Comparison of ENCODE assay signal across 8 cellular contexts in genomic region chr16:85220125-85220839, GRCh38.
DNase-seq lines count a peak whose midpoint lies in the region; ATAC-seq, FAIRE-seq and TF ChIP-seq lines count a peak whose summit lies in the region.

No MANE protein-coding gene starts in this region.

- ATAC-seq in stimulated activated naive CD8-positive, alpha-beta T cell treated with anti-CD3 and anti-CD28 coated beads, Interleukin-15, amount 100 ng/mL, for 72 hours = no peak

- H3K27ac ChIP-seq in tibial nerve = peak overlapping the region in 1 of 4 donors; percentile 65

- TF ChIP-seq POLR2A in tibial nerve (IDR thresholded peaks at IDR 0.05) = no peak

- no peaks in the 10 kb centered on the region for H3K27me3 Mint-ChIP-seq in stimulated activated naive CD8-positive, alpha-beta T cell treated with anti-CD3 and anti-CD28 coated beads, Interleukin-15, amount 100 ng/mL, for 72 hours
- no peaks in the 10 kb centered on the region for H3K27me3 Mint-ChIP-seq in T-helper 2 cell treated with Interferon-gamma antibody and Interleukin-4, amounts not matched to agents 5 μg/mL and 100 μg/mL, for 36 hours (ENCODE audit: low read depth)

- H3K9me3 ChIP-seq in tibial nerve = no peaks in the 10 kb centered on the region

- peaks cover 0 to 41% (median 20%) of the 10 kb centered on the region in 4 donors for H3K4me1 ChIP-seq in tibial nerve

- no peaks in the 10 kb centered on the region for H3K36me3 ChIP-seq in bronchial epithelial cell (ENCODE audit: control insufficient read depth, insufficient read depth, low read length)
- no peaks in the 10 kb centered on the region for H3K36me3 ChIP-seq in tibial nerve

- no peaks in the 10 kb centered on the region for H3K36me3 Mint-ChIP-seq in T-helper 2 cell treated with Interferon-gamma antibody and Interleukin-4, amounts not matched to agents 5 μg/mL and 100 μg/mL, for 36 hours (ENCODE audit: low read depth)

- H3K4me3 Mint-ChIP-seq in stimulated activated naive CD8-positive, alpha-beta T cell treated with anti-CD3 and anti-CD28 coated beads, Interleukin-15, amount 100 ng/mL, for 72 hours = no peak overlapping the region
- no peak overlapping the region for H3K4me3 Mint-ChIP-seq in T-helper 2 cell treated with Interferon-gamma antibody and Interleukin-4, amounts not matched to agents 5 μg/mL and 100 μg/mL, for 36 hours

- FAIRE-seq in bronchial epithelial cell (lab: Jason Lieb, UNC) = no peak

- H3K27me3 ChIP-seq in bronchial epithelial cell (ENCODE audit: control insufficient read depth, insufficient read depth, low read length) (no peaks in the 10 kb centered on the region), tibial nerve (no peaks in the 10 kb centered on the region)

- peaks cover 10% of the 10 kb centered on the region for H3K4me1 Mint-ChIP-seq in stimulated activated naive CD8-positive, alpha-beta T cell treated with anti-CD3 and anti-CD28 coated beads, Interleukin-15, amount 100 ng/mL, for 72 hours
- no peaks in the 10 kb centered on the region for H3K4me1 Mint-ChIP-seq in T-helper 2 cell treated with Interferon-gamma antibody and Interleukin-4, amounts not matched to agents 5 μg/mL and 100 μg/mL, for 36 hours (ENCODE audit: low read depth)

- DNase-seq in AG09309 (ENCODE audit: low read depth) (no peak), NCI-H2107 treated with DMSO at 0.1 percent for 48 hours (lab: John Stamatoyannopoulos, UW; ENCODE audit: unreplicated experiment) (peak; percentile 88), bronchial epithelial cell (ENCODE audit: low read depth) (peak; percentile 70), left kidney (ENCODE audit: low read depth, low spot score) (peak; percentile 95), tibial nerve (ENCODE audit: low spot score in 2 of 2) (peak in 1 of 2 donors; percentile 33), SIG-M5 treated with dmso at 0.1 percent for 504 hours (lab: John Stamatoyannopoulos, UW; ENCODE audit: unreplicated experiment) (no peak)
- no peak for DNase-seq in stimulated activated naive CD8-positive, alpha-beta T cell treated with anti-CD3 and anti-CD28 coated beads, Interleukin-15, amount 100 ng/mL, for 72 hours
- DNase-seq in T-helper 2 cell treated with Interferon-gamma antibody and Interleukin-4, amounts not matched to agents 5 μg/mL and 100 μg/mL, for 36 hours (ENCODE audit: low spot score) = no peak

- no peak overlapping the region for H3K27ac Mint-ChIP-seq in stimulated activated naive CD8-positive, alpha-beta T cell treated with anti-CD3 and anti-CD28 coated beads, Interleukin-15, amount 100 ng/mL, for 72 hours
- H3K27ac Mint-ChIP-seq in T-helper 2 cell treated with Interferon-gamma antibody and Interleukin-4, amounts not matched to agents 5 μg/mL and 100 μg/mL, for 36 hours = no peak overlapping the region

- H3K9me3 Mint-ChIP-seq in stimulated activated naive CD8-positive, alpha-beta T cell treated with anti-CD3 and anti-CD28 coated beads, Interleukin-15, amount 100 ng/mL, for 72 hours = no peaks in the 10 kb centered on the region
- no peaks in the 10 kb centered on the region for H3K9me3 Mint-ChIP-seq in T-helper 2 cell treated with Interferon-gamma antibody and Interleukin-4, amounts not matched to agents 5 μg/mL and 100 μg/mL, for 36 hours

- H3K4me3 ChIP-seq in AG09309 (ENCODE audit: control insufficient read depth, low read depth, low read length) (peak overlapping the region; percentile 2), bronchial epithelial cell (ENCODE audit: low read depth, low read length) (peak overlapping the region; percentile 17), tibial nerve (peak overlapping the region; percentile 3 to 35 (median 18))

- TF ChIP-seq CTCF in AG09309 (IDR thresholded peaks at IDR 0.05; ENCODE audit: control insufficient read depth, insufficient read depth, low read depth, low read length, missing control alignments) (peak; percentile 7), bronchial epithelial cell (IDR thresholded peaks at IDR 0.05; ENCODE audit: insufficient read depth, low read length, severe bottlenecking) (no peak), tibial nerve (IDR thresholded peaks at IDR 0.05) (peak in 1 of 5 experiments; percentile 9)

- WGBS in tibial nerve, 2 donors = 15 to 19% methylated on average over 31 of the region's 31 CpGs

- peak in 1 of 2 donors; percentile 19 for TF ChIP-seq EP300 in tibial nerve (IDR thresholded peaks at IDR 0.05)

Comparison
In these comparisons a context has a peak if more than half of its experiments do, and no peak if none do; other contexts are left out.
1. DNase-seq: peak in NCI-H2107 treated with DMSO at 0.1 percent for 48 hours (single experiment), bronchial epithelial cell (single experiment) and left kidney (single experiment); none in AG09309 (single experiment), stimulated activated naive CD8-positive, alpha-beta T cell treated with anti-CD3 and anti-CD28 coated beads, Interleukin-15, amount 100 ng/mL, for 72 hours (0 of 2), T-helper 2 cell treated with Interferon-gamma antibody and Interleukin-4, amounts not matched to agents 5 μg/mL and 100 μg/mL, for 36 hours (single experiment) and SIG-M5 treated with dmso at 0.1 percent for 504 hours (single experiment).
2. Peak in every context shown above with its lines, with median percentiles within 50 percentile points of each other: H3K4me3 ChIP-seq.